In genomic region chr14:69242311-69243224, GRCh38 we compare ENCODE assay signal across 8 cellular contexts. TPM values are rescaled to one million over a fixed set of nuclear protein-coding genes. Genes with fewer than 3 reads are reported as not detected.
DNase-seq lines count a peak whose midpoint lies in the region; ATAC-seq, FAIRE-seq and TF ChIP-seq lines count a peak whose summit lies in the region.

No MANE protein-coding gene starts in this region.

- POLR2A ChIA-PET in activated CD4-positive, alpha-beta T cell treated with anti-CD3 and anti-CD28 coated beads, Interleukin-2, amount 10 ng/mL, durations not matched to agents 7 days and 5 days (lab: Charles Lee): no interaction called here

- H3K4me3 Mint-ChIP-seq in activated CD4-positive, alpha-beta T cell treated with anti-CD3 and anti-CD28 coated beads, Interleukin-2, amount 10 ng/mL, durations not matched to agents 7 days and 5 days: no peak overlapping the region

- no peak for ATAC-seq in GM18520 (IDR thresholded peaks at IDR 0.05; ENCODE audit: unreplicated experiment)

- no peaks in the 10 kb centered on the region for H3K27me3 Mint-ChIP-seq in activated CD4-positive, alpha-beta T cell treated with anti-CD3 and anti-CD28 coated beads, Interleukin-2, amount 10 ng/mL, durations not matched to agents 7 days and 5 days

- peak; percentile 83 for DNase-seq in AG08395 (ENCODE audit: low spot score)
- DNase-seq in GM12891 (ENCODE audit: insufficient read length, low spot score): peak; percentile 49
- peak; percentile 32 for DNase-seq in NCI-H2196 treated with DMSO at 0.1 percent for 48 hours (lab: John Stamatoyannopoulos, UW; ENCODE audit: unreplicated experiment)
- peak; percentile 69 for DNase-seq in activated CD4-positive, alpha-beta T cell treated with anti-CD3 and anti-CD28 coated beads, Interleukin-2, amount 10 ng/mL, durations not matched to agents 7 days and 5 days
- DNase-seq in epidermal melanocyte (ENCODE audit: insufficient read length, low spot score): peak; percentile 79
- peak; percentile 62 for DNase-seq in middle frontal gyrus (ENCODE audit: extremely low spot score, low spot score)
- DNase-seq in stromal cell of bone marrow (ENCODE audit: low read depth): peak; percentile 65

- H3K27ac Mint-ChIP-seq in activated CD4-positive, alpha-beta T cell treated with anti-CD3 and anti-CD28 coated beads, Interleukin-2, amount 10 ng/mL, durations not matched to agents 7 days and 5 days: no peak overlapping the region

- CTCF ChIA-PET in activated CD4-positive, alpha-beta T cell treated with anti-CD3 and anti-CD28 coated beads, Interleukin-2, amount 10 ng/mL, durations not matched to agents 7 days and 5 days (lab: Charles Lee): interaction anchor here (0.6 to 1.1 kb wide), 3 partner anchors 12 to 125 kb away, joined by 3 to 4 read pairs (median 4); no protein-coding TSS in a partner anchor

- peak; percentile 79 for FAIRE-seq in GM12891 (lab: Jason Lieb, UNC)

- no peak for TF ChIP-seq POLR2A in GM12891 (IDR thresholded peaks at IDR 0.05; ENCODE audit: low read depth, low read length)

- H3K4me1 Mint-ChIP-seq in activated CD4-positive, alpha-beta T cell treated with anti-CD3 and anti-CD28 coated beads, Interleukin-2, amount 10 ng/mL, durations not matched to agents 7 days and 5 days: no peaks in the 10 kb centered on the region

- H3K9me3 Mint-ChIP-seq in activated CD4-positive, alpha-beta T cell treated with anti-CD3 and anti-CD28 coated beads, Interleukin-2, amount 10 ng/mL, durations not matched to agents 7 days and 5 days: no peaks in the 10 kb centered on the region

- H3K36me3 Mint-ChIP-seq in activated CD4-positive, alpha-beta T cell treated with anti-CD3 and anti-CD28 coated beads, Interleukin-2, amount 10 ng/mL, durations not matched to agents 7 days and 5 days (ENCODE audit: low read depth): no peaks in the 10 kb centered on the region

TF ChIP-seq in GM12891, 5 proteins besides CTCF, POLR2A, EP300 and RAD21:
- TF ChIP-seq PAX5 (IDR thresholded peaks at IDR 0.05; ENCODE audit: insufficient read depth, low read length, severe bottlenecking) (no peak), POU2F2 (IDR thresholded peaks at IDR 0.05; ENCODE audit: low read depth, low read length) (no peak), TAF1 (IDR thresholded peaks at IDR 0.05; ENCODE audit: low read depth, low read length) (no peak), SPI1 (IDR thresholded peaks at IDR 0.05; ENCODE audit: low read depth, low read length) (no peak), POLR2AphosphoS5 (IDR thresholded peaks at IDR 0.05; ENCODE audit: low read depth, low read length) (no peak)

RNA-seq across cellular contexts. Expression of gene GALNT16, which starts 17.4 kb away (rescaled TPM):
- 0.14 TPM for polyA plus RNA-seq in GM12891 (2012; ENCODE audit: low read depth, missing spikeins)
- total RNA-seq in activated CD4-positive, alpha-beta T cell treated with anti-CD3 and anti-CD28 coated beads, Interleukin-2, amount 10 ng/mL, durations not matched to agents 7 days and 5 days: not detected

RNA-seq across cellular contexts. Expression of gene EXD2, which starts 51.3 kb away (rescaled TPM):
- polyA plus RNA-seq in GM12891 (2012; ENCODE audit: low read depth, missing spikeins): 4.3 TPM
- 1 to 10 TPM; 5.2 to 5.8 TPM for total RNA-seq in activated CD4-positive, alpha-beta T cell treated with anti-CD3 and anti-CD28 coated beads, Interleukin-2, amount 10 ng/mL, durations not matched to agents 7 days and 5 days

Comparison
In these comparisons a context has a peak if more than half of its experiments do, and no peak if none do; other contexts are left out.
1. DNase-seq: peak in every context shown above with its lines; median percentile 83 in AG08395; 79 in epidermal melanocyte; 69 in activated CD4-positive, alpha-beta T cell treated with anti-CD3 and anti-CD28 coated beads, Interleukin-2, amount 10 ng/mL, durations not matched to agents 7 days and 5 days; 65 in stromal cell of bone marrow; 62 in middle frontal gyrus; 49 in GM12891; 32 in NCI-H2196 treated with DMSO at 0.1 percent for 48 hours.